In the genomic region with DNA sequence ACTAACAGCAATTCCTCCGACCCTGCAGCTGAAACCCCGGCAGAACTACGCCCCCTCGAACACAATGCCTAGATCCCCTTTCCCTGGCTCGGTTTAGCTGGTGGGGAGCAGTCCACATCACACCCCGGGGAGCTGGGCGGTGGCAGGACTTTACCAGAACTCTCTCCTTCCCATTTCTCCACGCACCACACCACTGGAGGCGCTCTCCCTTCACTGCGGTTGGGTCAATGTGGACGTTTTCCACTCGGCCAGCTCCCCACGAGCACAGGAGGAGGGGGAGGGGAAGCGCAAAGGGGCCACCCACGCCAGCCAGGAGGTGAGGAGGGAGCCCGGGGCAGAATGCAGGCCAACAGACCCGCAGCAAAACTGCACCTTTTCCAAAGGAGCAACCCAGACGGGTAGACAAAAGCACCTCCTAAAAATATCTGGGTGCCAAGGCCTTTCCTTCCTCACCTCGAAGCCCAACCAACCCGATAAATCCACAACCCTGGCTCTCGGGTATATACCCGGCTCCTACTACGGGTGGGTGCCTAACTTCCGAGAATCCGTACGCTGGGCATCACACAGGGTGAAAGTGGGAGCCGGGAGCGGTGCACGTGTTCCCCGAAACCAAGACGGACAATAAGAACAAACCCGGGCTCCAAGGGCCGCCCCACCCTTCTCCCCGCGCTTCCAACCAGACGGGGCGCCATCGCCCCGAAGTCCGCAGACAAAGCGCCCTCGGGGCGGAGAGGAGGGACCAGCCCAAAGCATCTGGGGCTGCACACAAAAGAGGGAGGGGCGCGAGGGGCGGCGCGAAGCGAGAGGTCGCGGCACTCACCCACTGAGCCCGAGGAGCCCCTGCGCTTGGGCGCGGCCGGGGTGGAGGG, we compare ENCODE assay signal across 8 cellular contexts. TPM values are rescaled to one million over a fixed set of nuclear protein-coding genes. Genes with fewer than 3 reads are reported as not detected.
DNase-seq lines count a peak whose midpoint lies in the region; ATAC-seq and TF ChIP-seq lines count a peak whose summit lies in the region.

No MANE protein-coding gene starts in this region.

- H3K27me3 ChIP-seq in RWPE2 (ENCODE audit: insufficient read depth, poor library complexity, severe bottlenecking): no peaks in the 10 kb centered on the region
- H3K27me3 ChIP-seq in subcutaneous abdominal adipose tissue (ENCODE audit: control insufficient read depth in 5 of 5, insufficient read depth in 4 of 5, low read length in 5 of 5): no peaks in the 10 kb centered on the region

- peak overlapping the region; percentile 94 for H3K4me3 Mint-ChIP-seq in natural killer cell

- ATAC-seq in GM19035 (IDR thresholded peaks at IDR 0.05; ENCODE audit: unreplicated experiment): peak; percentile 17
- ATAC-seq in RWPE2 (ENCODE audit: low read depth): peak; percentile 8; the same call in 2 of the 3 replicates
- ATAC-seq in natural killer cell: peak in 1 of 3 donors; percentile 5

- H3K27ac Mint-ChIP-seq in natural killer cell: peak overlapping the region; percentile 93 to 99

- H3K36me3 Mint-ChIP-seq in natural killer cell: no peaks in the 10 kb centered on the region

- intact Hi-C loops in natural killer cell (cut with micrococcal nuclease): no loop called here

- peaks cover 65 to 70% of the 10 kb centered on the region in 2 donors for H3K4me1 Mint-ChIP-seq in natural killer cell

- peak; percentile 90 for TF ChIP-seq CTCF in AG09309 (IDR thresholded peaks at IDR 0.05; ENCODE audit: control insufficient read depth, insufficient read depth, low read depth, low read length, missing control alignments)
- TF ChIP-seq CTCF in RWPE2 (IDR thresholded peaks at IDR 0.05; ENCODE audit: poor library complexity, severe bottlenecking): peak; percentile 82
- peak; percentile 83 for TF ChIP-seq CTCF in fibroblast of the aortic adventitia (IDR thresholded peaks at IDR 0.05; ENCODE audit: insufficient read depth, low read length)
- peak; percentile 18 for TF ChIP-seq CTCF in natural killer cell (IDR thresholded peaks at IDR 0.05)

- H3K27me3 Mint-ChIP-seq in natural killer cell (ENCODE audit: low read depth in 2 of 2): no peaks in the 10 kb centered on the region

- H3K4me3 ChIP-seq in AG09309 (ENCODE audit: control insufficient read depth, low read depth, low read length) (peak overlapping the region; percentile 73), RWPE2 (ENCODE audit: severe bottlenecking) (peak overlapping the region; percentile 67), fibroblast of the aortic adventitia (ENCODE audit: low read depth, low read length) (peak overlapping the region; percentile 97), subcutaneous abdominal adipose tissue (ENCODE audit: low read depth in 1 of 5, low read length in 5 of 5) (peak overlapping the region; percentile 88 to 98 (median 95))

- DNase-seq in AG09309 (ENCODE audit: low read depth) (no peak), LHCN-M2 (ENCODE audit: low read depth) (peak; percentile 86), RWPE2 (ENCODE audit: low spot score) (peak; percentile 69), activated gamma-delta T cell (lab: John Stamatoyannopoulos, UW) (peak; percentile 43), fibroblast of the aortic adventitia (ENCODE audit: low read depth) (peak; percentile 83), natural killer cell (peak; percentile 52)

- H3K9me3 Mint-ChIP-seq in natural killer cell: no peaks in the 10 kb centered on the region

- peak overlapping the region; percentile 86 to 100 (median 94) for H3K9ac ChIP-seq in subcutaneous abdominal adipose tissue (ENCODE audit: low read length in 5 of 5)

- H3K36me3 ChIP-seq in RWPE2 (ENCODE audit: low read depth): peaks cover 36% of the 10 kb centered on the region
- peaks cover 0 to 2% (median 0%) of the 10 kb centered on the region in 5 donors for H3K36me3 ChIP-seq in subcutaneous abdominal adipose tissue (ENCODE audit: control insufficient read depth in 5 of 5, insufficient read depth in 5 of 5, low read length in 5 of 5)

- H3K9me3 ChIP-seq in RWPE2 (ENCODE audit: severe bottlenecking): no peaks in the 10 kb centered on the region
- H3K9me3 ChIP-seq in subcutaneous abdominal adipose tissue (ENCODE audit: control insufficient read depth in 5 of 5, low read length in 5 of 5): no peaks in the 10 kb centered on the region

- H3K27ac ChIP-seq in RWPE2 (ENCODE audit: poor library complexity, severe bottlenecking) (peak overlapping the region; percentile 99), subcutaneous abdominal adipose tissue (ENCODE audit: low read depth, low read length) (peak overlapping the region; percentile 100)

- H3K4me1 ChIP-seq in RWPE2 (ENCODE audit: insufficient read depth, poor library complexity, severe bottlenecking) (peaks cover 38% of the 10 kb centered on the region), subcutaneous abdominal adipose tissue (ENCODE audit: control insufficient read depth in 5 of 5, insufficient read depth in 5 of 5, low read length in 5 of 5) (peaks cover 0 to 52% (median 40%) of the 10 kb centered on the region in 5 donors)

RNA-seq across cellular contexts. Expression of a gene that starts 1.1 kb away (rescaled TPM):
- total RNA-seq in LHCN-M2 (2014; rRNA removed): 547 and 585 TPM in 2 replicates
- polyA plus RNA-seq in LHCN-M2 (2012): 869 TPM
- total RNA-seq in fibroblast of the aortic adventitia (ENCODE audit: low replicate concordance): 357 and 1,117 TPM in 2 replicates
- 100 to 1,000 TPM; 100 to 117 (median 109) TPM for total RNA-seq in natural killer cell

Comparison
In these comparisons a context has a peak if more than half of its experiments do, and no peak if none do; other contexts are left out.
1. CTCF ChIP-seq: peak in every context shown above with its lines; median percentile 90 in AG09309; 83 in fibroblast of the aortic adventitia; 82 in RWPE2; 18 in natural killer cell.